ENCODE assay signal across 16 cellular contexts in the genomic region with DNA sequence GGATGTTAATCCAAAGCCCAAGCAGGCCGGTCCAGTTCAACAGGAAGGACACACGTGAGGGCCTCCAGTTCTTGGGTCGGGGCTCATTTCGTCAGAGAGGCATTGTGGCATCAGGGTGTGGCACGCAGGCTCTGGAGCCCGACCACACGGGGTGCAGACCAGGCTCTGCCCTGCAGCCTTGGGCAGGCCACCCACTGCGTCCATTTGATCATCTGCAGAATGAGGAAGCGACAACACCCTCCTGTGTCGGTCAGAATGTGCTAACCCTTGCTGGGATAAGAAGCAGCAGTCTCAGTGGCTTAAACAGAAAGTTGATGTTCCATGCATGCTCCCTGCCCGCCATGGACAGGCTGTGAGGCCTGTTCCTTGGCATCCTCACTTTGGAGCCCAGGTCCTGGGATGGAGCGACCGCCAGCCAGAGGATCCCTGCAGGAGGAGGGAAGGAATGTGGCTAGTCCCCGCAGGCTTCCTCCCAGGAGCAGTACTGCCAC. TPM values are rescaled to one million over a fixed set of nuclear protein-coding genes. Genes with fewer than 3 reads are reported as not detected.
DNase-seq lines count a peak whose midpoint lies in the region; ATAC-seq and TF ChIP-seq lines count a peak whose summit lies in the region.
"Had no signal": no experiment of that assay in that cellular context is flagged by ENCODE, and none has a peak within 500 bp of the region (broad histone marks: within the 10 kb centered on the region; RNA-seq: fewer than 3 reads in every experiment).

No MANE protein-coding gene starts in this region.

- no peak for TF ChIP-seq POLR2A in heart left ventricle (IDR thresholded peaks at IDR 0.05)

- peaks cover 0 to 4% (median 0%) of the 10 kb centered on the region in 9 donors for H3K27me3 ChIP-seq in heart left ventricle

- H3K36me3 Mint-ChIP-seq in activated CD4-positive, alpha-beta T cell treated with anti-CD3 and anti-CD28 coated beads for 36 hours (ENCODE audit: low read depth), result peaks cover 2% of the 10 kb centered on the region

- H3K4me1 ChIP-seq in heart left ventricle, result peaks cover 0 to 14% (median 0%) of the 10 kb centered on the region in 12 donors

- H3K27ac ChIP-seq in heart left ventricle, result peak overlapping the region in 1 of 12 donors; percentile 46

- no peak overlapping the region for H3K4me3 ChIP-seq in heart left ventricle
- H3K4me3 ChIP-seq: K562 had no signal

- H3K4me1 Mint-ChIP-seq in activated CD4-positive, alpha-beta T cell treated with anti-CD3 and anti-CD28 coated beads for 36 hours, result no peaks in the 10 kb centered on the region

- CTCF ChIA-PET in activated CD4-positive, alpha-beta T cell treated with anti-CD3 and anti-CD28 coated beads for 36 hours (lab: Charles Lee), result no interaction called here

- no peak overlapping the region for H3K27ac Mint-ChIP-seq in activated CD4-positive, alpha-beta T cell treated with anti-CD3 and anti-CD28 coated beads for 36 hours
- H3K27ac Mint-ChIP-seq: progenitor cell of endocrine pancreas had no signal

- no peaks in the 10 kb centered on the region for H3K36me3 ChIP-seq in heart left ventricle

- H3K9me3 ChIP-seq in heart left ventricle, result peaks cover 0 to 5% (median 0%) of the 10 kb centered on the region in 12 donors

- no peaks in the 10 kb centered on the region for H3K9me3 Mint-ChIP-seq in activated CD4-positive, alpha-beta T cell treated with anti-CD3 and anti-CD28 coated beads for 36 hours (ENCODE audit: low read depth)

- DNase-seq in HPDE6-E6E7 (ENCODE audit: extremely low spot score), result peak; percentile 27
- peak; percentile 84 for DNase-seq in SKM-1 (lab: John Stamatoyannopoulos, UW; ENCODE audit: unreplicated experiment)
- peak in 1 of 5 donors; percentile 51 for DNase-seq in heart left ventricle
- peak; percentile 81 for DNase-seq in posterior vena cava (ENCODE audit: low spot score)
- no peak for DNase-seq in activated CD4-positive, alpha-beta T cell treated with anti-CD3 and anti-CD28 coated beads for 36 hours
- DNase-seq in stimulated activated CD8-positive, alpha-beta memory T cell treated with anti-CD3 and anti-CD28 coated beads, Interleukin-4, amount 100 ng/mL, for 48 hours, result no peak
- DNase-seq: activated CD4-positive, alpha-beta T cell treated with anti-CD3 and anti-CD28 coated beads, Interleukin-2, amount 50 U/mL, for 48 hours; NCI-H1694 treated with DMSO at 0.1 percent for 48 hours; NCI-H524 treated with DMSO at 0.1 percent for 48 hours; T-helper 9 cell had no signal

- 86 to 92% (median 90%) methylated on average over 14 of the region's 14 CpGs for WGBS in heart left ventricle, 4 donors

- no peaks in the 10 kb centered on the region for H3K27me3 Mint-ChIP-seq in activated CD4-positive, alpha-beta T cell treated with anti-CD3 and anti-CD28 coated beads for 36 hours

- POLR2A ChIA-PET in activated CD4-positive, alpha-beta T cell treated with anti-CD3 and anti-CD28 coated beads for 36 hours (lab: Charles Lee), result no interaction called here

- TF ChIP-seq CTCF in heart left ventricle (IDR thresholded peaks at IDR 0.05), result no peak

- H3K4me3 Mint-ChIP-seq in activated CD4-positive, alpha-beta T cell treated with anti-CD3 and anti-CD28 coated beads for 36 hours, result no peak overlapping the region

- intact Hi-C loops in heart left ventricle (cut with DNase I) (loop anchor here in 1 of 10 donors (5.0 kb wide), 1 partner anchor 77 kb away; no protein-coding TSS in a partner anchor), posterior vena cava (cut with DNase I) (no loop called here)
- intact Hi-C loops in activated CD4-positive, alpha-beta T cell treated with anti-CD3 and anti-CD28 coated beads for 36 hours (cut with DNase I, micrococcal nuclease), result no loop called here

- ATAC-seq in heart left ventricle (peak in 3 of 4 donors; percentile 49 to 72 (median 51)), GM21737 (IDR thresholded peaks at IDR 0.05; ENCODE audit: unreplicated experiment) (no peak), GM18517 (IDR thresholded peaks at IDR 0.05; ENCODE audit: unreplicated experiment) (no peak)
- no peak for ATAC-seq in activated CD4-positive, alpha-beta T cell treated with anti-CD3 and anti-CD28 coated beads for 36 hours
- ATAC-seq: K562 had no signal

RNA-seq across cellular contexts. Expression of gene RIBC2, which starts 10.8 kb away (rescaled TPM):
- total RNA-seq in heart left ventricle (1 to 10 TPM in 1 of 9 donors, not detected in 8; 1.0 TPM), posterior vena cava (under 1 TPM in 1 of 2 donors, not detected in 1; 0.42 TPM)
- under 1 TPM in 1 of 2 donors, not detected in 1; 0.07 TPM for polyA plus RNA-seq in heart left ventricle
- 1 to 10 TPM; 6.3 to 7.8 TPM for total RNA-seq in activated CD4-positive, alpha-beta T cell treated with anti-CD3 and anti-CD28 coated beads for 36 hours
- total RNA-seq: H4, K562 had no signal
- polyA plus RNA-seq: K562 had no signal

RNA-seq across cellular contexts. Expression of gene SMC1B, which starts 10.9 kb away (rescaled TPM):
- total RNA-seq in heart left ventricle (not detected), posterior vena cava (not detected)
- polyA plus RNA-seq in heart left ventricle, result not detected
- under 1 TPM; 0.62 to 0.67 TPM for total RNA-seq in activated CD4-positive, alpha-beta T cell treated with anti-CD3 and anti-CD28 coated beads for 36 hours
- total RNA-seq: fibroblast of villous mesenchyme, H4, K562, progenitor cell of endocrine pancreas had no signal

Comparison
In these comparisons a context has a peak if more than half of its experiments do, and no peak if none do; other contexts are left out.
1. DNase-seq: peak in HPDE6-E6E7 (single experiment), SKM-1 (single experiment) and posterior vena cava (single experiment); none in activated CD4-positive, alpha-beta T cell treated with anti-CD3 and anti-CD28 coated beads for 36 hours (single experiment) and stimulated activated CD8-positive, alpha-beta memory T cell treated with anti-CD3 and anti-CD28 coated beads, Interleukin-4, amount 100 ng/mL, for 48 hours (single experiment).
2. ATAC-seq: peak in heart left ventricle (3 of 4); none in GM21737 (single experiment), activated CD4-positive, alpha-beta T cell treated with anti-CD3 and anti-CD28 coated beads for 36 hours (single experiment) and GM18517 (single experiment).